ENCODE assay signal across 2 cellular contexts in genomic region chr22:48643066-48643731, GRCh38.
TF ChIP-seq lines count a peak whose summit lies in the region.

No MANE protein-coding gene starts in this region.

TF ChIP-seq in GM23338, 12 proteins besides CTCF, POLR2A, EP300 and RAD21:
- no peak for TF ChIP-seq REST (IDR thresholded peaks at IDR 0.05; ENCODE audit: unreplicated experiment)
- no peak for TF ChIP-seq CREB1 (CRISPR knock-in tag; IDR thresholded peaks at IDR 0.05; ENCODE audit: low read depth)
- no peak for TF ChIP-seq STAT1 (IDR thresholded peaks at IDR 0.05; ENCODE audit: unreplicated experiment)
- no peak for TF ChIP-seq JUNB (IDR thresholded peaks at IDR 0.05; ENCODE audit: unreplicated experiment)
- TF ChIP-seq ZNF114 (CRISPR knock-in tag; IDR thresholded peaks at IDR 0.05), result no peak
- TF ChIP-seq EZH2 (IDR thresholded peaks at IDR 0.05; ENCODE audit: low read depth, unreplicated experiment), result no peak
- no peak for TF ChIP-seq NANOG (IDR thresholded peaks at IDR 0.05; ENCODE audit: borderline replicate concordance)
- TF ChIP-seq, protein P1, sequence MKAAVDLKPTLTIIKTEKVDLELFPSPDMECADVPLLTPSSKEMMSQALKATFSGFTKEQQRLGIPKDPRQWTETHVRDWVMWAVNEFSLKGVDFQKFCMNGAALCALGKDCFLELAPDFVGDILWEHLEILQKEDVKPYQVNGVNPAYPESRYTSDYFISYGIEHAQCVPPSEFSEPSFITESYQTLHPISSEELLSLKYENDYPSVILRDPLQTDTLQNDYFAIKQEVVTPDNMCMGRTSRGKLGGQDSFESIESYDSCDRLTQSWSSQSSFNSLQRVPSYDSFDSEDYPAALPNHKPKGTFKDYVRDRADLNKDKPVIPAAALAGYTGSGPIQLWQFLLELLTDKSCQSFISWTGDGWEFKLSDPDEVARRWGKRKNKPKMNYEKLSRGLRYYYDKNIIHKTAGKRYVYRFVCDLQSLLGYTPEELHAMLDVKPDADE (IDR thresholded peaks at IDR 0.05), result no peak
- no peak for TF ChIP-seq ZNF462 (CRISPR knock-in tag; IDR thresholded peaks at IDR 0.05)
- no peak for TF ChIP-seq POLR2AphosphoS5 (IDR thresholded peaks at IDR 0.05; ENCODE audit: low read depth)
- TF ChIP-seq ZNF331 (CRISPR knock-in tag; IDR thresholded peaks at IDR 0.05; ENCODE audit: low read depth), result no peak
- TF ChIP-seq EZH2phosphoT487 (IDR thresholded peaks at IDR 0.05; ENCODE audit: unreplicated experiment), result no peak

TF ChIP-seq in H1, 55 proteins besides CTCF, POLR2A, EP300 and RAD21:
- TF ChIP-seq ATF3 (IDR thresholded peaks at IDR 0.05; ENCODE audit: insufficient read depth, low read depth, low read length) (no peak), JUN (IDR thresholded peaks at IDR 0.05; ENCODE audit: low read depth, low read length) (no peak), POLR2AphosphoS5 (IDR thresholded peaks at IDR 0.05; ENCODE audit: low read depth, low read length) (no peak), GTF2F1 (IDR thresholded peaks at IDR 0.05; ENCODE audit: borderline replicate concordance, low read depth, low read length) (no peak), TEAD4 (IDR thresholded peaks at IDR 0.05; ENCODE audit: low read depth, low read length) (no peak), CBX5 (IDR thresholded peaks at IDR 0.05; ENCODE audit: low read depth, low read length) (no peak), EGR1 (IDR thresholded peaks at IDR 0.05; ENCODE audit: borderline replicate concordance, low read depth, low read length) (no peak), SIN3A (conservative IDR thresholded peaks at IDR 0.05 in 1 of 2, IDR thresholded peaks at IDR 0.05 in 1 of 2; ENCODE audit: low read depth in 1 of 2, low read length in 2 of 2) (no peak), E2F6 (IDR thresholded peaks at IDR 0.05) (no peak), RFX5 (IDR thresholded peaks at IDR 0.05; ENCODE audit: borderline replicate concordance, low read depth, low read length) (no peak), CHD1 (IDR thresholded peaks at IDR 0.05; ENCODE audit: low read depth, low read length) (no peak), SIX5 (IDR thresholded peaks at IDR 0.05; ENCODE audit: low read depth, low read length) (no peak), KDM4A (IDR thresholded peaks at IDR 0.05; ENCODE audit: low read depth, low read length, severe bottlenecking) (no peak), BRCA1 (IDR thresholded peaks at IDR 0.05; ENCODE audit: low read depth, low read length) (no peak), TAF7 (optimal IDR thresholded peaks at IDR 0.05; ENCODE audit: borderline replicate concordance, low read depth, low read length) (no peak), RNF2 (IDR thresholded peaks at IDR 0.05; ENCODE audit: borderline replicate concordance, low read depth, low read length, missing control alignments, poor library complexity, severe bottlenecking) (no peak), CBX8 (IDR thresholded peaks at IDR 0.05; ENCODE audit: borderline replicate concordance, low read depth, low read length) (no peak)
